Comparison of ENCODE assay signal across 19 cellular contexts in the genomic region with DNA sequence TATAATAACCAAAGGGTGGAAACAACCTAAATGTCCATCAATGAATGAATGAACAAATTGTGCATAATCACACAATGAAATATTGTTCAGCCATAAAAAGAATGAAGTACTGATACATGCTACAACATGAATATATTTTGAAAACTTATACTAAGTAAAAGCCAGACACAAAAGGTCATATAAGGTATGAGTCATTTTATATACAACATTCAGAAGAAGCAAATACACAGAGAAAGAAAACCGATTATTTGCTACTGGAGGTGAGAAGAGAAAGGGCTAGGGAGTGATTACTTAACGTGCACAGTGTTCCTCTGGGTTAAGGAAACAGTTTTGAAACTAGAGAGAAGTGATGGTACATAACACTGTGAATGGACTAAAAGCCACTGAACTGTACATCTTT.
DNase-seq lines count a peak whose midpoint lies in the region; ATAC-seq and TF ChIP-seq lines count a peak whose summit lies in the region.
"Had no signal": no experiment of that assay in that cellular context is flagged by ENCODE, and none has a peak within 500 bp of the region (broad histone marks: within the 10 kb centered on the region; RNA-seq: fewer than 3 reads in every experiment).

No MANE protein-coding gene starts in this region.

- peaks cover 11% of the 10 kb centered on the region for H3K9me3 Mint-ChIP-seq in activated CD4-positive, alpha-beta T cell treated with anti-CD3 and anti-CD28 coated beads for 36 hours (ENCODE audit: low read depth)

- intact Hi-C loops in activated CD4-positive, alpha-beta T cell treated with anti-CD3 and anti-CD28 coated beads for 36 hours (cut with DNase I, micrococcal nuclease) = no loop called here
- intact Hi-C loops in mucosa of descending colon (cut with DNase I, micrococcal nuclease) = no loop called here

- H3K9me3 ChIP-seq in mucosa of descending colon = no peaks in the 10 kb centered on the region

- peak; percentile 47 for ATAC-seq in activated CD4-positive, alpha-beta T cell treated with anti-CD3 and anti-CD28 coated beads for 36 hours
- ATAC-seq in mucosa of descending colon = peak; percentile 26
- ATAC-seq: HCT116 had no signal

- no peaks in the 10 kb centered on the region for H3K4me1 ChIP-seq in mucosa of descending colon (ENCODE audit: low read depth)

- DNase-seq in activated CD4-positive, alpha-beta T cell treated with anti-CD3 and anti-CD28 coated beads for 36 hours = no peak
- DNase-seq in activated CD4-positive, alpha-beta T cell treated with anti-CD3 and anti-CD28 coated beads, Interleukin-2, amount 50 U/mL, for 48 hours = no peak
- peak; percentile 3 for DNase-seq in RWPE1 (ENCODE audit: low spot score)
- DNase-seq in epithelial cell of esophagus (ENCODE audit: low read depth) = peak; percentile 52
- no peak for DNase-seq in mucosa of descending colon
- DNase-seq in SKM-1 treated with dmso at 0.1 percent for 144 hours (lab: John Stamatoyannopoulos, UW; ENCODE audit: unreplicated experiment) = no peak
- DNase-seq in cortex of kidney (lab: John Stamatoyannopoulos, UW) = no peak
- DNase-seq in SHP77 (lab: John Stamatoyannopoulos, UW) = no peak
- DNase-seq: C1 segment of cervical spinal cord, COR-L47, DMS153, KBM-7, NCI-H1436, NCI-H2029, NCI-H2171, NCI-H446, OCI-M1, RPMI8226 had no signal

- no peaks in the 10 kb centered on the region for H3K36me3 ChIP-seq in mucosa of descending colon (ENCODE audit: low read depth)

- no peaks in the 10 kb centered on the region for H3K27me3 Mint-ChIP-seq in activated CD4-positive, alpha-beta T cell treated with anti-CD3 and anti-CD28 coated beads for 36 hours

- H3K27ac Mint-ChIP-seq in activated CD4-positive, alpha-beta T cell treated with anti-CD3 and anti-CD28 coated beads for 36 hours = no peak overlapping the region

- no peak overlapping the region for H3K27ac ChIP-seq in RWPE1

- peaks cover 59% of the 10 kb centered on the region for H3K36me3 Mint-ChIP-seq in activated CD4-positive, alpha-beta T cell treated with anti-CD3 and anti-CD28 coated beads for 36 hours (ENCODE audit: low read depth)

- CTCF ChIA-PET in activated CD4-positive, alpha-beta T cell treated with anti-CD3 and anti-CD28 coated beads for 36 hours (lab: Charles Lee) = no interaction called here
- CTCF ChIA-PET in RWPE1 (lab: Yijun Ruan, JAX) = no interaction called here

- TF ChIP-seq CTCF in RWPE1 (conservative IDR thresholded peaks at IDR 0.05; ENCODE audit: low read depth) = no peak
- no peak for TF ChIP-seq CTCF in epithelial cell of esophagus (IDR thresholded peaks at IDR 0.05; ENCODE audit: insufficient read depth, low read depth, low read length, missing control alignments)
- TF ChIP-seq CTCF in mucosa of descending colon (IDR thresholded peaks at IDR 0.05) = no peak

- H3K4me1 Mint-ChIP-seq in activated CD4-positive, alpha-beta T cell treated with anti-CD3 and anti-CD28 coated beads for 36 hours = peaks cover 24% of the 10 kb centered on the region

- H3K4me3 ChIP-seq in epithelial cell of esophagus (ENCODE audit: low read length) (no peak overlapping the region), mucosa of descending colon (no peak overlapping the region)

- no peak overlapping the region for H3K4me3 Mint-ChIP-seq in activated CD4-positive, alpha-beta T cell treated with anti-CD3 and anti-CD28 coated beads for 36 hours

- POLR2A ChIA-PET in activated CD4-positive, alpha-beta T cell treated with anti-CD3 and anti-CD28 coated beads for 36 hours (lab: Charles Lee) = no interaction called here
- POLR2A ChIA-PET in RWPE1 (lab: Yijun Ruan, JAX; ENCODE audit: low non-redundant PET) = no interaction called here

Comparison
In these comparisons a context has a peak if more than half of its experiments do, and no peak if none do; other contexts are left out.
1. DNase-seq: peak in RWPE1 (single experiment) and epithelial cell of esophagus (single experiment); none in activated CD4-positive, alpha-beta T cell treated with anti-CD3 and anti-CD28 coated beads for 36 hours (single experiment), activated CD4-positive, alpha-beta T cell treated with anti-CD3 and anti-CD28 coated beads, Interleukin-2, amount 50 U/mL, for 48 hours (0 of 2), mucosa of descending colon (0 of 3), SKM-1 treated with dmso at 0.1 percent for 144 hours (single experiment), cortex of kidney (single experiment) and SHP77 (0 of 2).